Comparison of ENCODE assay signal across 1 cellular context in genomic region chr7:135160858-135161653, GRCh38.
TF ChIP-seq lines count a peak whose summit lies in the region.

No MANE protein-coding gene starts in this region.

TF ChIP-seq in K562, 482 proteins besides CTCF, POLR2A, EP300 and RAD21 (continued from another document and continues in another):
- no peak for TF ChIP-seq RCOR1 (IDR thresholded peaks at IDR 0.05; ENCODE audit: borderline replicate concordance in 1 of 2, low read depth in 2 of 2, low read length in 2 of 2)
- peak; percentile 31; the same call in 1 of the 2 replicates for TF ChIP-seq THAP7 (CRISPR knock-in tag; IDR thresholded peaks at IDR 0.05)
- TF ChIP-seq LCOR (CRISPR knock-in tag; IDR thresholded peaks at IDR 0.05), result 0 out of 2 replicates have a peak, but pooled peaks have one; percentile 52
- TF ChIP-seq TAF1 (IDR thresholded peaks at IDR 0.05; ENCODE audit: control insufficient read depth, extremely low read depth, insufficient read depth, low read length, severe bottlenecking), result no peak
- TF ChIP-seq PTBP1 (IDR thresholded peaks at IDR 0.05; ENCODE audit: low read depth, low read length), result no peak
- no peak for TF ChIP-seq ZBTB43 (CRISPR knock-in tag; IDR thresholded peaks at IDR 0.05)
- no peak for TF ChIP-seq TGIF2 (CRISPR knock-in tag; IDR thresholded peaks at IDR 0.05)
- TF ChIP-seq SP1 (CRISPR knock-in tag; IDR thresholded peaks at IDR 0.05), result no peak
- TF ChIP-seq SMARCA4 (IDR thresholded peaks at IDR 0.05), result peak; percentile 50
- TF ChIP-seq YY1 (IDR thresholded peaks at IDR 0.05; ENCODE audit: borderline replicate concordance in 1 of 3, control insufficient read depth in 1 of 3, extremely low read depth in 1 of 3, insufficient read depth in 3 of 3, insufficient read length in 1 of 3, insufficient replicate concordance in 2 of 3, low read depth in 1 of 3, low read length in 2 of 3), result no peak
- peak; percentile 44 for TF ChIP-seq VEZF1 (CRISPR knock-in tag; IDR thresholded peaks at IDR 0.05)
- TF ChIP-seq NBN (IDR thresholded peaks at IDR 0.05; ENCODE audit: low read depth), result 0 out of 2 replicates have a peak, but pooled peaks have one; percentile 14
- TF ChIP-seq NFATC3 (IDR thresholded peaks at IDR 0.05), result no peak
- TF ChIP-seq HNRNPH1 (optimal IDR thresholded peaks at IDR 0.05; ENCODE audit: low read depth, low read length), result no peak
- no peak for TF ChIP-seq HMBOX1 (IDR thresholded peaks at IDR 0.05)
- TF ChIP-seq PTRF (tag; IDR thresholded peaks at IDR 0.05), result no peak; the same call in 1 of the 2 replicates
- peak; percentile 6; the same call in 1 of the 2 replicates for TF ChIP-seq CREB5 (CRISPR knock-in tag; IDR thresholded peaks at IDR 0.05)
- TF ChIP-seq ZNF174 (CRISPR knock-in tag; IDR thresholded peaks at IDR 0.05), result no peak
- no peak for TF ChIP-seq HBP1 (CRISPR knock-in tag; IDR thresholded peaks at IDR 0.05)
- TF ChIP-seq ID3 (CRISPR knock-in tag; IDR thresholded peaks at IDR 0.05), result no peak
- TF ChIP-seq ID3 (tag; IDR thresholded peaks at IDR 0.05), result peak; percentile 98
- TF ChIP-seq DACH1 (IDR thresholded peaks at IDR 0.05; ENCODE audit: partially characterized antibody), result no peak
- no peak for TF ChIP-seq ARID2 (IDR thresholded peaks at IDR 0.05)
- peak; percentile 55 for TF ChIP-seq MEF2D (tag; conservative IDR thresholded peaks at IDR 0.05; ENCODE audit: low read depth)
- peak; percentile 61 for TF ChIP-seq ZNF175 (CRISPR knock-in tag; IDR thresholded peaks at IDR 0.05; ENCODE audit: low read depth)
- no peak for TF ChIP-seq HDAC1 (IDR thresholded peaks at IDR 0.05)
- no peak; the same call in 1 of the 2 replicates for TF ChIP-seq DNMT1 (IDR thresholded peaks at IDR 0.05)
- TF ChIP-seq ZNF76 (CRISPR knock-in tag; IDR thresholded peaks at IDR 0.05; ENCODE audit: borderline replicate concordance), result 0 out of 2 replicates have a peak, but pooled peaks have one; percentile 36
- TF ChIP-seq PTTG1 (tag; IDR thresholded peaks at IDR 0.05; ENCODE audit: low read depth), result no peak
- peak; percentile 59; the same call in 1 of the 2 replicates for TF ChIP-seq ARID4B (CRISPR knock-in tag; IDR thresholded peaks at IDR 0.05)
- TF ChIP-seq KDM2B (CRISPR knock-in tag; IDR thresholded peaks at IDR 0.05), result no peak
- no peak for TF ChIP-seq SAFB (IDR thresholded peaks at IDR 0.05; ENCODE audit: borderline replicate concordance, low read depth, low read length)
- TF ChIP-seq DLX4 (CRISPR knock-in tag; IDR thresholded peaks at IDR 0.05), result no peak
- TF ChIP-seq HMGXB4 (CRISPR knock-in tag; IDR thresholded peaks at IDR 0.05), result no peak
- no peak for TF ChIP-seq HOMEZ (CRISPR knock-in tag; IDR thresholded peaks at IDR 0.05)
- no peak for TF ChIP-seq TAF9B (IDR thresholded peaks at IDR 0.05; ENCODE audit: partially characterized antibody)
- TF ChIP-seq FOXP4 (CRISPR knock-in tag; IDR thresholded peaks at IDR 0.05; ENCODE audit: borderline replicate concordance), result no peak
- TF ChIP-seq MXI1 (IDR thresholded peaks at IDR 0.05; ENCODE audit: low read depth, low read length), result no peak
- TF ChIP-seq NCOA2 (IDR thresholded peaks at IDR 0.05; ENCODE audit: partially characterized antibody in 2 of 2), result no peak
- peak; percentile 58; the same call in 1 of the 2 replicates for TF ChIP-seq NR2C1 (IDR thresholded peaks at IDR 0.05)
- peak; percentile 76 for TF ChIP-seq NR2C1 (tag; IDR thresholded peaks at IDR 0.05)
- TF ChIP-seq ZBTB17 (CRISPR knock-in tag; IDR thresholded peaks at IDR 0.05), result no peak
- no peak for TF ChIP-seq STAG1 (CRISPR knock-in tag; IDR thresholded peaks at IDR 0.05; ENCODE audit: borderline replicate concordance)
- no peak for TF ChIP-seq HDAC6 (IDR thresholded peaks at IDR 0.05; ENCODE audit: low read depth, low read length)
